ENCODE assay signal across 13 cellular contexts in genomic region chr4:76952071-76952470, GRCh38. TPM values are rescaled to one million over a fixed set of nuclear protein-coding genes. Genes with fewer than 3 reads are reported as not detected.
DNase-seq lines count a peak whose midpoint lies in the region; ATAC-seq, FAIRE-seq and TF ChIP-seq lines count a peak whose summit lies in the region.
"Had no signal": no experiment of that assay in that cellular context is flagged by ENCODE, and none has a peak within 500 bp of the region (broad histone marks: within the 10 kb centered on the region; RNA-seq: fewer than 3 reads in every experiment).

No MANE protein-coding gene starts in this region.

- H3K27me3 ChIP-seq in GM23338 (ENCODE audit: insufficient read depth) (peaks cover 30% of the 10 kb centered on the region), keratinocyte (ENCODE audit: control insufficient read depth, extremely low read depth, insufficient read depth, low read length) (no peaks in the 10 kb centered on the region)
- H3K27me3 ChIP-seq: ascending aorta, upper lobe of left lung had no signal

- H3F3A ChIP-seq in GM23338 (replicated peaks; ENCODE audit: low read depth) = no peaks in the 10 kb centered on the region

- no peaks in the 10 kb centered on the region for H3K9me2 ChIP-seq in GM23338 (ENCODE audit: insufficient read depth)

- H3K4me3 Mint-ChIP-seq in GM23338 = peak overlapping the region; percentile 9; the same call in 2 of the 3 replicates
- H3K4me3 Mint-ChIP-seq in activated T-helper 1 cell treated with anti-CD3 and anti-CD28 coated beads, Interleukin-12 subunit alpha, Interleukin-12 subunit beta, Interleukin-2, Interleukin-4 antibody, amounts not matched to agents 30 ng/mL and 10 ng/mL and 1 ng/mL, durations not matched to agents 14 hours and 24 hours and 36 hours = peak overlapping the region; percentile 48
- H3K4me3 Mint-ChIP-seq: CD14-positive monocyte had no signal

- DNase-seq in A172 (ENCODE audit: low spot score) (peak; percentile 10), GM23338 (ENCODE audit: low spot score) (no peak), keratinocyte (ENCODE audit: low read depth, low spot score) (no peak), mesenteric fat pad (ENCODE audit: low spot score) (no peak), cerebellum (ENCODE audit: low spot score) (no peak)
- no peak for DNase-seq in activated T-helper 1 cell treated with anti-CD3 and anti-CD28 coated beads, Interleukin-12 subunit alpha, Interleukin-12 subunit beta, Interleukin-2, Interleukin-4 antibody, amounts not matched to agents 30 ng/mL and 10 ng/mL and 1 ng/mL, durations not matched to agents 14 hours and 24 hours and 36 hours (ENCODE audit: low spot score)
- DNase-seq: activated CD8-positive, alpha-beta memory T cell treated with anti-CD3 and anti-CD28 coated beads, Interleukin-2, amount 50 U/mL, for 48 hours; KG1; upper lobe of left lung had no signal

- peaks cover 4% of the 10 kb centered on the region; the same call in 2 of the 3 replicates for H3K36me3 Mint-ChIP-seq in GM23338 (ENCODE audit: low read depth)
- peaks cover 4% of the 10 kb centered on the region for H3K36me3 Mint-ChIP-seq in activated T-helper 1 cell treated with anti-CD3 and anti-CD28 coated beads, Interleukin-12 subunit alpha, Interleukin-12 subunit beta, Interleukin-2, Interleukin-4 antibody, amounts not matched to agents 30 ng/mL and 10 ng/mL and 1 ng/mL, durations not matched to agents 14 hours and 24 hours and 36 hours (ENCODE audit: low read depth)
- H3K36me3 Mint-ChIP-seq: CD14-positive monocyte had no signal

- H3K9me3 ChIP-seq in keratinocyte (ENCODE audit: control insufficient read depth, low read depth, low read length) = no peaks in the 10 kb centered on the region
- H3K9me3 ChIP-seq: ascending aorta, upper lobe of left lung had no signal

- dilution Hi-C loops in keratinocyte (cut with MboI; ENCODE audit: extremely low pct_ligation_motif_present, low sequenced_read_pairs) = no loop called here

- H2AFZ ChIP-seq in GM23338 (no peak overlapping the region), keratinocyte (ENCODE audit: control insufficient read depth, low read length) (no peak overlapping the region)

- ATAC-seq in GM23338 = no peak
- ATAC-seq in GM18520 (IDR thresholded peaks at IDR 0.05; ENCODE audit: unreplicated experiment) = no peak
- ATAC-seq in GM18511 (IDR thresholded peaks at IDR 0.05; ENCODE audit: unreplicated experiment) = no peak

- intact Hi-C loops in activated T-helper 1 cell treated with anti-CD3 and anti-CD28 coated beads, Interleukin-12 subunit alpha, Interleukin-12 subunit beta, Interleukin-2, Interleukin-4 antibody, amounts not matched to agents 30 ng/mL and 10 ng/mL and 1 ng/mL, durations not matched to agents 14 hours and 24 hours and 36 hours (cut with micrococcal nuclease) = loop anchor here (10.0 kb wide), 1 partner anchor 267 kb away; no protein-coding TSS in a partner anchor

- H3K36me3 ChIP-seq in GM23338 (ENCODE audit: insufficient read depth) (no peaks in the 10 kb centered on the region), keratinocyte (ENCODE audit: control insufficient read depth in 2 of 2, extremely low read depth in 1 of 2, insufficient read depth in 2 of 2, low read length in 2 of 2) (peaks cover 0 to 1% of the 10 kb centered on the region in 2 experiments)
- H3K36me3 ChIP-seq: ascending aorta, upper lobe of left lung had no signal

- TF ChIP-seq CTCF in GM23338 (conservative IDR thresholded peaks at IDR 0.05; ENCODE audit: low read depth in 2 of 2) = no peak
- no peak for TF ChIP-seq CTCF in keratinocyte (optimal IDR thresholded peaks at IDR 0.05 in 1 of 3, IDR thresholded peaks at IDR 0.05 in 1 of 3, conservative IDR thresholded peaks at IDR 0.05 in 1 of 3; ENCODE audit: extremely low read depth in 1 of 3, insufficient read depth in 2 of 3, low read length in 3 of 3)

- peaks cover 26% of the 10 kb centered on the region for H3K27me3 Mint-ChIP-seq in GM23338 (ENCODE audit: insufficient read depth, low read depth, poor library complexity)
- H3K27me3 Mint-ChIP-seq in activated T-helper 1 cell treated with anti-CD3 and anti-CD28 coated beads, Interleukin-12 subunit alpha, Interleukin-12 subunit beta, Interleukin-2, Interleukin-4 antibody, amounts not matched to agents 30 ng/mL and 10 ng/mL and 1 ng/mL, durations not matched to agents 14 hours and 24 hours and 36 hours (ENCODE audit: insufficient read depth) = peaks cover 76% of the 10 kb centered on the region

- H3K4me1 ChIP-seq in GM23338 (ENCODE audit: insufficient read depth) (peaks cover 36% of the 10 kb centered on the region), keratinocyte (ENCODE audit: control insufficient read depth, extremely low read depth, insufficient read depth, low read length) (peaks cover 17% of the 10 kb centered on the region)

- no peak for FAIRE-seq in keratinocyte (lab: Jason Lieb, UNC)

- H3K9me1 ChIP-seq in keratinocyte (ENCODE audit: control insufficient read depth, extremely low read depth, insufficient read depth, low read length) = no peaks in the 10 kb centered on the region

- H3K79me2 ChIP-seq in GM23338 (replicated peaks; ENCODE audit: insufficient read depth) (peaks cover 69% of the 10 kb centered on the region), keratinocyte (ENCODE audit: control insufficient read depth, insufficient read depth, low read length) (peaks cover 72% of the 10 kb centered on the region)

- H4K20me1 ChIP-seq in GM23338 (replicated peaks; ENCODE audit: insufficient read depth) = peaks cover 25% of the 10 kb centered on the region
- H4K20me1 ChIP-seq in keratinocyte (ENCODE audit: control insufficient read depth, extremely low read depth, insufficient read depth, low read length) = no peaks in the 10 kb centered on the region

- H3K27ac ChIP-seq in GM23338 (ENCODE audit: low read depth) = no peak overlapping the region
- no peak overlapping the region for H3K27ac ChIP-seq in keratinocyte (ENCODE audit: control insufficient read depth, insufficient read depth, low read length)
- H3K27ac ChIP-seq: ascending aorta had no signal

- peak overlapping the region; percentile 96 for H3K4me3 ChIP-seq in GM23338
- no peak overlapping the region for H3K4me3 ChIP-seq in keratinocyte (ENCODE audit: control insufficient read depth in 2 of 3, extremely low read depth in 1 of 3, insufficient read depth in 2 of 3, low read depth in 1 of 3, low read length in 3 of 3)

- H3K27ac Mint-ChIP-seq in GM23338 = no peak overlapping the region
- no peak overlapping the region for H3K27ac Mint-ChIP-seq in activated T-helper 1 cell treated with anti-CD3 and anti-CD28 coated beads, Interleukin-12 subunit alpha, Interleukin-12 subunit beta, Interleukin-2, Interleukin-4 antibody, amounts not matched to agents 30 ng/mL and 10 ng/mL and 1 ng/mL, durations not matched to agents 14 hours and 24 hours and 36 hours
- H3K27ac Mint-ChIP-seq: CD14-positive monocyte had no signal

- H3K4me2 ChIP-seq in GM23338 = peak overlapping the region; percentile 88
- H3K4me2 ChIP-seq in keratinocyte (ENCODE audit: control insufficient read depth, extremely low read depth, insufficient read depth, low read depth, low read length) = peak overlapping the region; percentile 87

- peaks cover 51% of the 10 kb centered on the region for H3K4me1 Mint-ChIP-seq in GM23338
- peaks cover 14% of the 10 kb centered on the region for H3K4me1 Mint-ChIP-seq in activated T-helper 1 cell treated with anti-CD3 and anti-CD28 coated beads, Interleukin-12 subunit alpha, Interleukin-12 subunit beta, Interleukin-2, Interleukin-4 antibody, amounts not matched to agents 30 ng/mL and 10 ng/mL and 1 ng/mL, durations not matched to agents 14 hours and 24 hours and 36 hours (ENCODE audit: low read depth)

- H3K9me3 Mint-ChIP-seq in GM23338 = no peaks in the 10 kb centered on the region
- no peaks in the 10 kb centered on the region for H3K9me3 Mint-ChIP-seq in activated T-helper 1 cell treated with anti-CD3 and anti-CD28 coated beads, Interleukin-12 subunit alpha, Interleukin-12 subunit beta, Interleukin-2, Interleukin-4 antibody, amounts not matched to agents 30 ng/mL and 10 ng/mL and 1 ng/mL, durations not matched to agents 14 hours and 24 hours and 36 hours
- H3K9me3 Mint-ChIP-seq: CD14-positive monocyte had no signal

- no peak overlapping the region for H3K9ac ChIP-seq in keratinocyte (ENCODE audit: control insufficient read depth, extremely low read depth, insufficient read depth, low read length)

RNA-seq across cellular contexts. Expression of gene SEPTIN11, which starts 2.5 kb away (rescaled TPM):
- total RNA-seq in A172 (2014; rRNA removed; shearing (Covaris generic)) = 72.5 and 73.5 TPM in 2 replicates
- total RNA-seq in GM23338 (2014; rRNA removed; shearing (Covaris generic)) = 72.0 and 81.6 TPM in 2 replicates
- polyA plus RNA-seq in GM23338 (2016; fragmentation: Nextera tagmentation; extraction: Ambion mirVana) (57.3 and 80.0 TPM in 2 replicates), keratinocyte (68.3 to 99.3 TPM (median 89.2 TPM) in 3 replicates)
- 22.4 and 23.6 TPM in 2 replicates for total RNA-seq in activated T-helper 1 cell treated with anti-CD3 and anti-CD28 coated beads, Interleukin-12 subunit alpha, Interleukin-12 subunit beta, Interleukin-2, Interleukin-4 antibody, amounts not matched to agents 30 ng/mL and 10 ng/mL and 1 ng/mL, durations not matched to agents 14 hours and 24 hours and 36 hours
- 82.1 TPM for polyA plus RNA-seq in keratinocyte (2011; ENCODE audit: low read depth)
- polyA plus RNA-seq in keratinocyte (2011; cell fraction: cytosol; rRNA removed) = 76.6 and 163 TPM in 2 replicates
- 88.9 and 94.3 TPM in 2 replicates for polyA plus RNA-seq in keratinocyte (2011; cell fraction: nucleus; rRNA removed)
- polyA plus RNA-seq in keratinocyte (2012; ENCODE audit: low replicate concordance) = 18.4 and 59.9 TPM in 2 replicates
- 36.4 to 154 TPM (median 97.8 TPM) in 3 replicates for polyA minus RNA-seq in keratinocyte
- polyA minus RNA-seq in keratinocyte (2011; cell fraction: cytosol; rRNA and poly(A)+ RNA removed) = 73.9 TPM
- polyA minus RNA-seq in keratinocyte (2011; cell fraction: nucleus; rRNA and poly(A)+ RNA removed) = 60.4 and 125 TPM in 2 replicates
- total RNA-seq in mesenteric fat pad (331 TPM), cerebellum (185 TPM)

RNA-seq across cellular contexts. Expression of gene SOWAHB, which starts 54.1 kb away (rescaled TPM):
- total RNA-seq in A172 (2014; rRNA removed; shearing (Covaris generic)) = not detected in 2 replicates
- total RNA-seq in GM23338 (2014; rRNA removed; shearing (Covaris generic)) = 1.1 and 2.8 TPM in 2 replicates
- polyA plus RNA-seq in GM23338 (2016; fragmentation: Nextera tagmentation; extraction: Ambion mirVana) (0.08 and 0.19 TPM in 2 replicates), keratinocyte (0.17 to 0.64 TPM (median 0.18 TPM) in 3 replicates)
- total RNA-seq in activated T-helper 1 cell treated with anti-CD3 and anti-CD28 coated beads, Interleukin-12 subunit alpha, Interleukin-12 subunit beta, Interleukin-2, Interleukin-4 antibody, amounts not matched to agents 30 ng/mL and 10 ng/mL and 1 ng/mL, durations not matched to agents 14 hours and 24 hours and 36 hours = not detected in 2 replicates
- polyA plus RNA-seq in keratinocyte (2011; ENCODE audit: low read depth) = 1.3 TPM
- polyA plus RNA-seq in keratinocyte (2011; cell fraction: cytosol; rRNA removed) = 0.25 and 0.40 TPM in 2 replicates
- 0.45 and 0.46 TPM in 2 replicates for polyA plus RNA-seq in keratinocyte (2011; cell fraction: nucleus; rRNA removed)
- polyA plus RNA-seq in keratinocyte (2012; ENCODE audit: low replicate concordance) = 0.17 and 2.9 TPM in 2 replicates
- 0.58 to 1.2 TPM in 2 of 3 replicates, not detected in the other for polyA minus RNA-seq in keratinocyte
- polyA minus RNA-seq in keratinocyte (2011; cell fraction: cytosol; rRNA and poly(A)+ RNA removed) = not detected
- 1.5 TPM in 2 replicates for polyA minus RNA-seq in keratinocyte (2011; cell fraction: nucleus; rRNA and poly(A)+ RNA removed)
- total RNA-seq in mesenteric fat pad (not detected), cerebellum (2.5 TPM)
- polyA plus RNA-seq: CD14-positive monocyte had no signal
